Comparison of ENCODE assay signal across 10 cellular contexts in the genomic region with DNA sequence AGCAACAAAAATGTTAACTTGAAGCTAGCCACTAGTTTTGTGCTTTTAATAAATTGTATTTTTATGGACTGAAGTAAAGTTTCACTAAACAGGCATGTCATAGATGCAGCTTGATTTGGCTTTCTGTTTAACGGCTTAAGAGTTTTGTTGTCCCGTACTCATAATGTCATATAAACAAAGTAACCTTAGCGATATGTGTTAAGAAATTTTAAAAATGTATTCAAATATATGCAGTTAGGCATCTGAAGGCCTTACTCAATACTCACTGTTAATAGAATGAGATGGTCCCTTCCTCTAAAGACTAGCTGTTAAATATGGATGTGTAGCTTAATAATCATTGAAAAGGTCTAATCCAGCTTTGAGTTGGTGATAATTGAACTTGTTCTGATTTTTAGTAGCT. TPM values are rescaled to one million over a fixed set of nuclear protein-coding genes. Genes with fewer than 3 reads are reported as not detected.
DNase-seq lines count a peak whose midpoint lies in the region; ATAC-seq, FAIRE-seq and TF ChIP-seq lines count a peak whose summit lies in the region.
"Had no signal": no experiment of that assay in that cellular context is flagged by ENCODE, and none has a peak within 500 bp of the region (broad histone marks: within the 10 kb centered on the region; RNA-seq: fewer than 3 reads in every experiment).

No MANE protein-coding gene starts in this region.

- H3K79me2 ChIP-seq in PC-3 (ENCODE audit: low read length) = peaks cover 45% of the 10 kb centered on the region

- no peak for ATAC-seq in PC-3

- POLR2A ChIA-PET in PC-3 (lab: Charles Lee; ENCODE audit: unreplicated experiment) = interaction anchor here (0.7 kb wide), 1 partner anchor 488 kb away, joined by 3 read pairs; no protein-coding TSS in a partner anchor

- CTCF ChIA-PET in activated naive CD4-positive, alpha-beta T cell treated with anti-CD3 and anti-CD28 coated beads for 36 hours (lab: Charles Lee) = interaction anchor here (0.6 kb wide), 1 partner anchor 178 kb away, joined by 3 read pairs; no protein-coding TSS in a partner anchor
- CTCF ChIA-PET in activated naive CD4-positive, alpha-beta T cell treated with anti-CD3 and anti-CD28 coated beads, Interleukin-2, amount 10 ng/mL, durations not matched to agents 7 days and 5 days (lab: Charles Lee) = no interaction called here
- CTCF ChIA-PET in PC-3 (lab: Charles Lee) = no interaction called here

- DNase-seq in activated naive CD4-positive, alpha-beta T cell treated with anti-CD3 and anti-CD28 coated beads for 36 hours = no peak
- no peak for DNase-seq in activated naive CD4-positive, alpha-beta T cell treated with anti-CD3 and anti-CD28 coated beads, Interleukin-2, amount 10 ng/mL, durations not matched to agents 7 days and 5 days
- DNase-seq in PC-3 (no peak), fibroblast of pulmonary artery (ENCODE audit: low read depth) (no peak), suprapubic skin (ENCODE audit: low spot score in 2 of 2) (no peak), urothelium cell line (ENCODE audit: low spot score) (no peak), kidney (no peak)
- DNase-seq in effector CD8-positive, alpha-beta T cell (lab: John Stamatoyannopoulos, UW) = no peak
- DNase-seq: NCI-H1105 treated with DMSO at 0.1 percent for 48 hours had no signal

- H3K4me3 ChIP-seq in PC-3 (ENCODE audit: low read length) = peak overlapping the region; percentile 83
- peak overlapping the region; percentile 80 for H3K4me3 ChIP-seq in fibroblast of pulmonary artery (replicated peaks; ENCODE audit: low read depth, low read length)
- H3K4me3 ChIP-seq in suprapubic skin = peak overlapping the region; percentile 88
- H3K4me3 ChIP-seq in kidney (ENCODE audit: low read length in 2 of 2) = peak overlapping the region in 1 of 2 donors; percentile 80

- no TSS peak for BruUV-seq in PC-3 (replicated peaks; lab: Mats Ljungman, UMichigan)

- peaks cover 27% of the 10 kb centered on the region; the same call in 1 of the 2 replicates for H3K4me1 ChIP-seq in PC-3 (ENCODE audit: insufficient read depth, low read length)
- peaks cover 54% of the 10 kb centered on the region for H3K4me1 ChIP-seq in suprapubic skin
- peaks cover 0 to 2% of the 10 kb centered on the region in 2 donors for H3K4me1 ChIP-seq in kidney (ENCODE audit: control insufficient read depth in 1 of 2, insufficient read depth in 1 of 2, low read depth in 1 of 2, low read length in 2 of 2)

- no peaks in the 10 kb centered on the region for H3K9me3 Mint-ChIP-seq in activated naive CD4-positive, alpha-beta T cell treated with anti-CD3 and anti-CD28 coated beads for 36 hours
- no peaks in the 10 kb centered on the region for H3K9me3 Mint-ChIP-seq in activated naive CD4-positive, alpha-beta T cell treated with anti-CD3 and anti-CD28 coated beads, Interleukin-2, amount 10 ng/mL, durations not matched to agents 7 days and 5 days
- H3K9me3 Mint-ChIP-seq: activated T-helper 17 cell treated with anti-CD3 and anti-CD28 coated beads, Interleukin-2, amount 50 U/mL, for 72 hours had no signal

- H3K27ac ChIP-seq in PC-3 (ENCODE audit: low read length) (no peak overlapping the region), suprapubic skin (no peak overlapping the region), kidney (ENCODE audit: low read depth in 2 of 2, low read length in 2 of 2) (no peak overlapping the region)

- TF ChIP-seq CTCF in PC-3 (conservative IDR thresholded peaks at IDR 0.05; ENCODE audit: low read depth, low read length) = no peak
- no peak for TF ChIP-seq CTCF in fibroblast of pulmonary artery (IDR thresholded peaks at IDR 0.05; ENCODE audit: low read length, missing control alignments)
- no peak for TF ChIP-seq CTCF in suprapubic skin (IDR thresholded peaks at IDR 0.05)
- no peak for TF ChIP-seq CTCF in kidney (IDR thresholded peaks at IDR 0.05; ENCODE audit: borderline replicate concordance, extremely low read depth, insufficient read depth)

- no peak for TF ChIP-seq EP300 in suprapubic skin (IDR thresholded peaks at IDR 0.05)

- no peaks in the 10 kb centered on the region for H3K27me3 Mint-ChIP-seq in activated naive CD4-positive, alpha-beta T cell treated with anti-CD3 and anti-CD28 coated beads for 36 hours (ENCODE audit: low read depth)
- no peaks in the 10 kb centered on the region for H3K27me3 Mint-ChIP-seq in activated naive CD4-positive, alpha-beta T cell treated with anti-CD3 and anti-CD28 coated beads, Interleukin-2, amount 10 ng/mL, durations not matched to agents 7 days and 5 days
- H3K27me3 Mint-ChIP-seq: activated T-helper 17 cell treated with anti-CD3 and anti-CD28 coated beads, Interleukin-2, amount 50 U/mL, for 72 hours had no signal

- H3K9me3 ChIP-seq in PC-3 (ENCODE audit: low read length) (no peaks in the 10 kb centered on the region), suprapubic skin (no peaks in the 10 kb centered on the region), kidney (ENCODE audit: control insufficient read depth in 1 of 2, low read length in 2 of 2) (no peaks in the 10 kb centered on the region)

- 0 out of 2 replicates have a peak, but pooled peaks cover 7% of the 10 kb centered on the region for H4K20me1 ChIP-seq in PC-3 (ENCODE audit: low read length)

- H3K4me3 Mint-ChIP-seq in activated naive CD4-positive, alpha-beta T cell treated with anti-CD3 and anti-CD28 coated beads for 36 hours = peak overlapping the region; percentile 55
- no peak overlapping the region for H3K4me3 Mint-ChIP-seq in activated naive CD4-positive, alpha-beta T cell treated with anti-CD3 and anti-CD28 coated beads, Interleukin-2, amount 10 ng/mL, durations not matched to agents 7 days and 5 days
- H3K4me3 Mint-ChIP-seq: activated T-helper 17 cell treated with anti-CD3 and anti-CD28 coated beads, Interleukin-2, amount 50 U/mL, for 72 hours had no signal

- FAIRE-seq in urothelium cell line (lab: Jason Lieb, UNC) (no peak), kidney (lab: Jason Lieb, UNC) (no peak)

- H3K27me3 ChIP-seq in PC-3 (ENCODE audit: low read length) (no peaks in the 10 kb centered on the region), suprapubic skin (no peaks in the 10 kb centered on the region)

- no peak for TF ChIP-seq POLR2A in suprapubic skin (IDR thresholded peaks at IDR 0.05)

- H3K27ac Mint-ChIP-seq in activated naive CD4-positive, alpha-beta T cell treated with anti-CD3 and anti-CD28 coated beads for 36 hours = no peak overlapping the region
- no peak overlapping the region for H3K27ac Mint-ChIP-seq in activated naive CD4-positive, alpha-beta T cell treated with anti-CD3 and anti-CD28 coated beads, Interleukin-2, amount 10 ng/mL, durations not matched to agents 7 days and 5 days
- H3K27ac Mint-ChIP-seq: activated T-helper 17 cell treated with anti-CD3 and anti-CD28 coated beads, Interleukin-2, amount 50 U/mL, for 72 hours had no signal

- H3K36me3 Mint-ChIP-seq in activated naive CD4-positive, alpha-beta T cell treated with anti-CD3 and anti-CD28 coated beads for 36 hours (ENCODE audit: low read depth) = peaks cover 2% of the 10 kb centered on the region
- H3K36me3 Mint-ChIP-seq in activated naive CD4-positive, alpha-beta T cell treated with anti-CD3 and anti-CD28 coated beads, Interleukin-2, amount 10 ng/mL, durations not matched to agents 7 days and 5 days = peaks cover 7% of the 10 kb centered on the region

- H3K9ac ChIP-seq in PC-3 (ENCODE audit: low read length) (peak overlapping the region; percentile 55; the same call in 1 of the 2 replicates), kidney (ENCODE audit: low read length in 2 of 2) (no peak overlapping the region)

- H3K9me2 ChIP-seq in PC-3 (replicated peaks; ENCODE audit: low read length) = no peaks in the 10 kb centered on the region

- peak overlapping the region; percentile 92; the same call in 1 of the 2 replicates for H2AFZ ChIP-seq in PC-3 (ENCODE audit: low read length)

- H3K4me2 ChIP-seq in PC-3 (ENCODE audit: low read length) = peak overlapping the region; percentile 97

- 70% methylated on average over 3 of the region's 3 CpGs for WGBS in suprapubic skin

- H3K4me1 Mint-ChIP-seq in activated naive CD4-positive, alpha-beta T cell treated with anti-CD3 and anti-CD28 coated beads for 36 hours (ENCODE audit: low read depth) = peaks cover 21% of the 10 kb centered on the region
- H3K4me1 Mint-ChIP-seq in activated naive CD4-positive, alpha-beta T cell treated with anti-CD3 and anti-CD28 coated beads, Interleukin-2, amount 10 ng/mL, durations not matched to agents 7 days and 5 days = peaks cover 54% of the 10 kb centered on the region

- no peaks in the 10 kb centered on the region for H3F3A ChIP-seq in PC-3 (ENCODE audit: low read length, unreplicated experiment)

- intact Hi-C loops in activated naive CD4-positive, alpha-beta T cell treated with anti-CD3 and anti-CD28 coated beads for 36 hours (cut with micrococcal nuclease) = loop anchor here (5.0 to 10.0 kb wide), 3 partner anchors 430 to 640 kb away; no protein-coding TSS in a partner anchor
- intact Hi-C loops in PC-3 (cut with micrococcal nuclease) (loop anchor here (5.0 kb wide), 1 partner anchor 248 kb away; no protein-coding TSS in a partner anchor), kidney (cut with DNase I) (no loop called here)

- H3K36me3 ChIP-seq in PC-3 (ENCODE audit: low read depth, low read length) (no peaks in the 10 kb centered on the region), suprapubic skin (no peaks in the 10 kb centered on the region), kidney (ENCODE audit: control insufficient read depth in 1 of 2, insufficient read depth in 2 of 2, low read length in 2 of 2) (no peaks in the 10 kb centered on the region)

RNA-seq across cellular contexts. Expression of gene SCLT1, which starts 1.0 kb away (rescaled TPM):
- 10 to 100 TPM; 20.3 to 21.1 TPM for total RNA-seq in activated naive CD4-positive, alpha-beta T cell treated with anti-CD3 and anti-CD28 coated beads for 36 hours
- total RNA-seq in PC-3 (2014; rRNA removed) (14.2 and 15.2 TPM in 2 replicates), suprapubic skin (10 to 100 TPM in 2 of 4 donors, 1 to 10 TPM in 2; 7.6 to 17.2 (median 9.6) TPM), kidney (16.0 TPM)
- 3.0 TPM for polyA plus RNA-seq in kidney (ENCODE audit: insufficient read depth, low read depth, low replicate concordance)

RNA-seq across cellular contexts. Expression of gene C4orf33, which starts 1.6 kb away (rescaled TPM):
- total RNA-seq in activated naive CD4-positive, alpha-beta T cell treated with anti-CD3 and anti-CD28 coated beads for 36 hours = 10 to 100 TPM; 14.5 to 15.0 TPM
- total RNA-seq in PC-3 (2014; rRNA removed) (2.8 and 3.2 TPM in 2 replicates), suprapubic skin (10 to 100 TPM in 3 of 4 donors, 1 to 10 TPM in 1; 8.3 to 26.1 (median 11.9) TPM), kidney (13.6 TPM)
- 26.7 TPM for polyA plus RNA-seq in kidney (ENCODE audit: insufficient read depth, low read depth, low replicate concordance)
